8 cellular contexts compared by ENCODE assay signal in the genomic region with DNA sequence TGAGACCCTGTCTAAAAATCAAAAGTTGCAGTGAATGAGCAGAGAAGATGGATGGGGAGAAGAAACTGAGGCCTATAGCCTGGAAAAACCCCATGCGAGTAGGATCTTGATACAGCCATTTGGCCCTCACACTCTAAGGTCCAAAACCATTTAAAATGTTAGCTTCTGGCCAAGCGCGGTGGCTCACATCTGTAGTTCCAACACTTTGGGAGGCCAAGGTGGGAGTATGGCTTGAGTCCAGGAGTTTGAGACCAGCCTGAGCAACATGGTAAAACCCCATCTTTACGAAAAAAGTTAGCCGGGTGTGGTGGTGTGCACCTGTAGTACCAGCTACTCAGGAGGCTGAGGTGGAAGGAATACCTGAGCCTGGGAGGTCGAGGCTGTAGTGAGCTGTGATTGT. TPM values are rescaled to one million over a fixed set of nuclear protein-coding genes. Genes with fewer than 3 reads are reported as not detected.
"Had no signal": no experiment of that assay in that cellular context is flagged by ENCODE, and none has a peak within 500 bp of the region (broad histone marks: within the 10 kb centered on the region; RNA-seq: fewer than 3 reads in every experiment).

No MANE protein-coding gene starts in this region.

- DNase-seq: GM23248, HCEC 1CT, KBM-7 had no signal

- H3K9me3 Mint-ChIP-seq: H9, IgD-negative memory B cell had no signal

- H3K27ac ChIP-seq: GM23248, HL-60 had no signal

- H2AFZ ChIP-seq: GM23248 had no signal

- ATAC-seq: HepG2 had no signal

- H3K4me3 ChIP-seq: GM23248 had no signal

- H3K27ac Mint-ChIP-seq: IgD-negative memory B cell had no signal

- H3K4me3 Mint-ChIP-seq: H9, IgD-negative memory B cell had no signal

RNA-seq across cellular contexts. Expression of a gene that starts 19.8 kb away (rescaled TPM):
- total RNA-seq: GM23248, HepG2, HT1080 had no signal
- polyA plus RNA-seq: GM23248, HepG2, IgD-negative memory B cell had no signal

RNA-seq across cellular contexts. Expression of a gene that starts 58.0 kb away (rescaled TPM):
- total RNA-seq: GM23248, HepG2, HT1080 had no signal
- polyA plus RNA-seq: GM23248, IgD-negative memory B cell had no signal
